ENCODE assay signal across 31 cellular contexts in genomic region chr1:14705824-14706223, GRCh38.
"Had no signal": no experiment of that assay in that cellular context is flagged by ENCODE, and none has a peak within 500 bp of the region (broad histone marks: within the 10 kb centered on the region; RNA-seq: fewer than 3 reads in every experiment).

No MANE protein-coding gene starts in this region.

- H3K36me3 Mint-ChIP-seq: activated naive CD4-positive, alpha-beta T cell treated with anti-CD3 and anti-CD28 coated beads, Interleukin-2, amount 10 ng/mL, durations not matched to agents 7 days and 5 days; activated naive CD8-positive, alpha-beta T cell treated with anti-CD3 and anti-CD28 coated beads, Interleukin-2, amount 10 ng/mL, durations not matched to agents 7 days and 5 days had no signal

- H3K27me3 ChIP-seq: ascending aorta, breast epithelium, cardiac muscle cell, colonic mucosa, dorsolateral prefrontal cortex, esophagus muscularis mucosa, foreskin keratinocyte, gastrocnemius medialis had no signal

- H3K4me3 ChIP-seq: ascending aorta, breast epithelium, cardiac muscle cell, colonic mucosa, dorsolateral prefrontal cortex, esophagus muscularis mucosa, gastrocnemius medialis, heart left ventricle had no signal

- H3K27ac Mint-ChIP-seq: activated CD4-positive, alpha-beta memory T cell treated with anti-CD3 and anti-CD28 coated beads, Interleukin-2, amount 10 ng/mL, durations not matched to agents 7 days and 5 days; activated CD4-positive, alpha-beta T cell treated with anti-CD3 and anti-CD28 coated beads, Interleukin-2, amount 10 ng/mL, durations not matched to agents 7 days and 5 days; activated naive CD4-positive, alpha-beta T cell treated with anti-CD3 and anti-CD28 coated beads, Interleukin-2, amount 10 ng/mL, durations not matched to agents 7 days and 5 days; activated naive CD4-positive, alpha-beta T cell treated with anti-CD3 and anti-CD28 coated beads, Interleukin-2, amount 50 U/mL, for 72 hours; activated naive CD8-positive, alpha-beta T cell treated with anti-CD3 and anti-CD28 coated beads, Interleukin-2, amount 10 ng/mL, durations not matched to agents 7 days and 5 days; activated T-cell treated with anti-CD3 and anti-CD28 coated beads, Interleukin-2, amount 50 U/mL, for 24 hours; activated T-cell treated with anti-CD3 and anti-CD28 coated beads, Interleukin-2, amount 50 U/mL, for 72 hours; dendritic cell treated with granulocyte-macrophage colony-stimulating factor and Interleukin-4, amounts not matched to agents 40 ng/mL and 50 ng/mL, for 4 days; effector memory CD8-positive, alpha-beta T cell had no signal

- H3K27me3 Mint-ChIP-seq: activated CD4-positive, alpha-beta memory T cell treated with anti-CD3 and anti-CD28 coated beads, Interleukin-2, amount 10 ng/mL, durations not matched to agents 7 days and 5 days; activated CD4-positive, alpha-beta T cell treated with anti-CD3 and anti-CD28 coated beads, Interleukin-2, amount 10 ng/mL, durations not matched to agents 7 days and 5 days; activated naive CD4-positive, alpha-beta T cell treated with anti-CD3 and anti-CD28 coated beads, Interleukin-2, amount 10 ng/mL, durations not matched to agents 7 days and 5 days; activated naive CD8-positive, alpha-beta T cell treated with anti-CD3 and anti-CD28 coated beads, Interleukin-2, amount 10 ng/mL, durations not matched to agents 7 days and 5 days; activated T-cell treated with anti-CD3 and anti-CD28 coated beads, Interleukin-2, amount 50 U/mL, for 24 hours had no signal

- H3K4me1 Mint-ChIP-seq: activated CD4-positive, alpha-beta memory T cell treated with anti-CD3 and anti-CD28 coated beads, Interleukin-2, amount 10 ng/mL, durations not matched to agents 7 days and 5 days; activated CD4-positive, alpha-beta T cell treated with anti-CD3 and anti-CD28 coated beads, Interleukin-2, amount 10 ng/mL, durations not matched to agents 7 days and 5 days; activated naive CD4-positive, alpha-beta T cell treated with anti-CD3 and anti-CD28 coated beads, Interleukin-2, amount 10 ng/mL, durations not matched to agents 7 days and 5 days; activated naive CD8-positive, alpha-beta T cell treated with anti-CD3 and anti-CD28 coated beads, Interleukin-2, amount 10 ng/mL, durations not matched to agents 7 days and 5 days had no signal

- H3K36me3 ChIP-seq: ascending aorta, breast epithelium, cardiac muscle cell, colonic mucosa, esophagus muscularis mucosa, gastrocnemius medialis, heart left ventricle had no signal

- H3K4me3 Mint-ChIP-seq: activated CD4-positive, alpha-beta memory T cell treated with anti-CD3 and anti-CD28 coated beads, Interleukin-2, amount 10 ng/mL, durations not matched to agents 7 days and 5 days; activated CD4-positive, alpha-beta T cell treated with anti-CD3 and anti-CD28 coated beads, Interleukin-2, amount 10 ng/mL, durations not matched to agents 7 days and 5 days; activated naive CD4-positive, alpha-beta T cell treated with anti-CD3 and anti-CD28 coated beads, Interleukin-2, amount 10 ng/mL, durations not matched to agents 7 days and 5 days; activated naive CD8-positive, alpha-beta T cell treated with anti-CD3 and anti-CD28 coated beads, Interleukin-2, amount 10 ng/mL, durations not matched to agents 7 days and 5 days; activated T-cell treated with anti-CD3 and anti-CD28 coated beads, Interleukin-2, amount 50 U/mL, for 24 hours; activated T-cell treated with anti-CD3 and anti-CD28 coated beads, Interleukin-2, amount 50 U/mL, for 72 hours; brain; dendritic cell treated with granulocyte-macrophage colony-stimulating factor and Interleukin-4, amounts not matched to agents 40 ng/mL and 50 ng/mL, for 4 days; effector memory CD8-positive, alpha-beta T cell had no signal

- H3K9me3 ChIP-seq: ascending aorta, breast epithelium, colonic mucosa, esophagus muscularis mucosa, gastrocnemius medialis had no signal

- H3K4me1 ChIP-seq: ascending aorta, breast epithelium, colonic mucosa, esophagus muscularis mucosa, foreskin keratinocyte, gastrocnemius medialis, heart left ventricle had no signal

- H3K27ac ChIP-seq: ascending aorta, breast epithelium, cardiac muscle cell, colonic mucosa, dorsolateral prefrontal cortex, esophagus muscularis mucosa, foreskin keratinocyte, gastrocnemius medialis, heart left ventricle had no signal

- H3K9me3 Mint-ChIP-seq: effector memory CD8-positive, alpha-beta T cell had no signal

- DNase-seq: activated CD4-positive, alpha-beta memory T cell treated with anti-CD3 and anti-CD28 coated beads, Interleukin-2, amount 10 ng/mL, durations not matched to agents 7 days and 5 days; activated CD4-positive, alpha-beta T cell treated with anti-CD3 and anti-CD28 coated beads for 1 hour; activated CD4-positive, alpha-beta T cell treated with anti-CD3 and anti-CD28 coated beads for 4 hours; activated CD4-positive, alpha-beta T cell treated with anti-CD3 and anti-CD28 coated beads, Interleukin-2, amount 10 ng/mL, durations not matched to agents 7 days and 5 days; activated CD4-positive, alpha-beta T cell treated with anti-CD3 and anti-CD28 coated beads, Interleukin-2, amount 50 U/mL, for 4 hours; activated CD8-positive, alpha-beta memory T cell treated with anti-CD3 and anti-CD28 coated beads, Interleukin-2, amount 50 U/mL, for 48 hours; activated gamma-delta T cell; activated naive CD4-positive, alpha-beta T cell; activated naive CD4-positive, alpha-beta T cell treated with anti-CD3 and anti-CD28 coated beads, Interleukin-2, amount 10 ng/mL, durations not matched to agents 7 days and 5 days; activated naive CD8-positive, alpha-beta T cell treated with anti-CD3 and anti-CD28 coated beads, Interleukin-2, amount 10 ng/mL, durations not matched to agents 7 days and 5 days; activated T-cell treated with anti-CD3 and anti-CD28 coated beads for 4 hours; activated T-cell treated with anti-CD3 and anti-CD28 coated beads, Interleukin-2, amount 50 U/mL, for 24 hours; activated T-cell treated with anti-CD3 and anti-CD28 coated beads, Interleukin-2, amount 50 U/mL, for 72 hours; central memory CD4-positive, alpha-beta T cell; cerebellar nuclear complex; colonic mucosa; dorsolateral prefrontal cortex; effector memory CD8-positive, alpha-beta T cell; erythroblast; foreskin keratinocyte; gastrocnemius medialis; glutamatergic neuron; heart left ventricle; T-helper 2 cell had no signal
